ENCODE assay signal across 13 cellular contexts in genomic region chr9:92650839-92651621, GRCh38. TPM values are rescaled to one million over a fixed set of nuclear protein-coding genes. Genes with fewer than 3 reads are reported as not detected.
A peak's percentile ranks its signal among the peaks of the same experiment; 100 is the strongest.
DNase-seq lines count a peak whose midpoint lies in the region; ATAC-seq and TF ChIP-seq lines count a peak whose summit lies in the region.
"Had no signal": no experiment of that assay in that cellular context is flagged by ENCODE, and none has a peak within 500 bp of the region (broad histone marks: within the 10 kb centered on the region; RNA-seq: fewer than 3 reads in every experiment).

No MANE protein-coding gene starts in this region.

- H4K8ac ChIP-seq in mesenchymal stem cell (ENCODE audit: low read length): no peak overlapping the region

- intact Hi-C loops in activated CD8-positive, alpha-beta T cell treated with anti-CD3 and anti-CD28 coated beads for 36 hours (cut with micrococcal nuclease): no loop called here
- intact Hi-C loops in transverse colon (cut with DNase I; ENCODE audit: low total_unique reads) (no loop called here), thyroid gland (cut with DNase I) (no loop called here)

- no peak overlapping the region for H3K14ac ChIP-seq in mesenchymal stem cell (ENCODE audit: low read length in 2 of 2)

- H2BK15ac ChIP-seq in mesenchymal stem cell (ENCODE audit: low read depth, poor library complexity, severe bottlenecking): no peak overlapping the region

- no peak overlapping the region for H3K4me3 ChIP-seq in fibroblast of mammary gland (ENCODE audit: control insufficient read depth, low read depth, low read length)
- peak overlapping the region in 1 of 2 experiments; percentile 57 for H3K4me3 ChIP-seq in mesenchymal stem cell (ENCODE audit: insufficient read depth in 1 of 2, low read depth in 1 of 2, low read length in 2 of 2)
- no peak overlapping the region for H3K4me3 ChIP-seq in transverse colon
- H3K4me3 ChIP-seq in thyroid gland (replicated peaks in 1 of 3): no peak overlapping the region

- peaks cover 45% of the 10 kb centered on the region for H3K79me1 ChIP-seq in mesenchymal stem cell (replicated peaks; ENCODE audit: low read length, poor library complexity, severe bottlenecking)

- no peak overlapping the region for H3K4me3 Mint-ChIP-seq in activated CD8-positive, alpha-beta T cell treated with anti-CD3 and anti-CD28 coated beads, Interleukin-2, amount 10 ng/mL, durations not matched to agents 7 days and 5 days
- no peak overlapping the region for H3K4me3 Mint-ChIP-seq in activated CD8-positive, alpha-beta T cell treated with anti-CD3 and anti-CD28 coated beads for 36 hours
- H3K4me3 Mint-ChIP-seq: activated CD4-positive, alpha-beta memory T cell treated with anti-CD3 and anti-CD28 coated beads, Interleukin-2, amount 10 ng/mL, durations not matched to agents 7 days and 5 days had no signal

- H3K4me1 Mint-ChIP-seq in activated CD8-positive, alpha-beta T cell treated with anti-CD3 and anti-CD28 coated beads, Interleukin-2, amount 10 ng/mL, durations not matched to agents 7 days and 5 days (ENCODE audit: low read depth): peaks cover 6% of the 10 kb centered on the region
- peaks cover 3% of the 10 kb centered on the region for H3K4me1 Mint-ChIP-seq in activated CD8-positive, alpha-beta T cell treated with anti-CD3 and anti-CD28 coated beads for 36 hours (ENCODE audit: low read depth)

- H3K4ac ChIP-seq in mesenchymal stem cell (ENCODE audit: low read depth in 1 of 2, low read length in 2 of 2): no peak overlapping the region

- H3K27me3 ChIP-seq in mesenchymal stem cell (ENCODE audit: control insufficient read depth in 1 of 2, insufficient read depth in 1 of 2, low read length in 2 of 2) (no peaks in the 10 kb centered on the region), transverse colon (no peaks in the 10 kb centered on the region), thyroid gland (no peaks in the 10 kb centered on the region)

- H2AK5ac ChIP-seq in mesenchymal stem cell (ENCODE audit: low read length, severe bottlenecking): no peak overlapping the region

- CTCF ChIA-PET in activated CD8-positive, alpha-beta T cell treated with anti-CD3 and anti-CD28 coated beads, Interleukin-2, amount 10 ng/mL, durations not matched to agents 7 days and 5 days (lab: Charles Lee): interaction anchor here (1.1 kb wide), 1 partner anchor 140 kb away, joined by 3 read pairs; no protein-coding TSS in a partner anchor
- CTCF ChIA-PET in activated CD8-positive, alpha-beta T cell treated with anti-CD3 and anti-CD28 coated beads for 36 hours (lab: Charles Lee): no interaction called here

- H3K27me3 Mint-ChIP-seq in activated CD8-positive, alpha-beta T cell treated with anti-CD3 and anti-CD28 coated beads, Interleukin-2, amount 10 ng/mL, durations not matched to agents 7 days and 5 days (ENCODE audit: low read depth): no peaks in the 10 kb centered on the region
- H3K27me3 Mint-ChIP-seq in activated CD8-positive, alpha-beta T cell treated with anti-CD3 and anti-CD28 coated beads for 36 hours: no peaks in the 10 kb centered on the region
- H3K27me3 Mint-ChIP-seq: activated CD4-positive, alpha-beta memory T cell treated with anti-CD3 and anti-CD28 coated beads, Interleukin-2, amount 10 ng/mL, durations not matched to agents 7 days and 5 days had no signal

- 63% methylated on average over 9 of the region's 10 CpGs for WGBS in mesenchymal stem cell
- WGBS in transverse colon (ENCODE audit: low coverage in 1 of 2), 2 donors: 73 to 78% methylated on average over 4 to 10 of the region's 10 CpGs
- WGBS in thyroid gland, 2 donors: 79 to 80% methylated on average over 9 to 10 of the region's 10 CpGs

- H3K4me1 ChIP-seq in mesenchymal stem cell (ENCODE audit: control insufficient read depth, insufficient read depth, low read depth, low read length) (peaks cover 17% of the 10 kb centered on the region), transverse colon (peaks cover 0 to 8% (median 2%) of the 10 kb centered on the region in 4 donors), thyroid gland (no peaks in the 10 kb centered on the region)

- H2AFZ ChIP-seq in mesenchymal stem cell (ENCODE audit: low read depth, low read length): no peak overlapping the region

- H3K27ac ChIP-seq in mesenchymal stem cell (ENCODE audit: low read length, poor library complexity, severe bottlenecking) (no peak overlapping the region), transverse colon (peak overlapping the region; percentile 29 to 80 (median 58)), thyroid gland (no peak overlapping the region)

- TF ChIP-seq EP300 in transverse colon (IDR thresholded peaks at IDR 0.05; ENCODE audit: low read depth): no peak

- H3K36me3 ChIP-seq in mesenchymal stem cell (ENCODE audit: control insufficient read depth in 1 of 2, insufficient read depth in 2 of 2, low read depth in 1 of 2, low read length in 2 of 2) (peaks cover 46 to 67% of the 10 kb centered on the region in 2 experiments), transverse colon (peaks cover 0 to 21% (median 5%) of the 10 kb centered on the region in 4 donors), thyroid gland (peaks cover 20 to 23% of the 10 kb centered on the region in 2 donors)

- peaks cover 40% of the 10 kb centered on the region for H3K36me3 Mint-ChIP-seq in activated CD8-positive, alpha-beta T cell treated with anti-CD3 and anti-CD28 coated beads, Interleukin-2, amount 10 ng/mL, durations not matched to agents 7 days and 5 days (ENCODE audit: low read depth)
- H3K36me3 Mint-ChIP-seq in activated CD8-positive, alpha-beta T cell treated with anti-CD3 and anti-CD28 coated beads for 36 hours (ENCODE audit: low read depth): peaks cover 43% of the 10 kb centered on the region

- TF ChIP-seq CTCF in activated CD8-positive, alpha-beta T cell treated with anti-CD3 and anti-CD28 coated beads for 36 hours (IDR thresholded peaks at IDR 0.05): no peak
- no peak for TF ChIP-seq CTCF in fibroblast of mammary gland (conservative IDR thresholded peaks at IDR 0.05; ENCODE audit: control insufficient read depth, insufficient read depth, low read depth, low read length)
- TF ChIP-seq CTCF in transverse colon (IDR thresholded peaks at IDR 0.05): no peak
- TF ChIP-seq CTCF in thyroid gland (IDR thresholded peaks at IDR 0.05): no peak

- H2BK5ac ChIP-seq in mesenchymal stem cell (ENCODE audit: low read depth, low read length, poor library complexity, severe bottlenecking): no peak overlapping the region

- H3K9me3 ChIP-seq in mesenchymal stem cell (ENCODE audit: control insufficient read depth, low read length) (no peaks in the 10 kb centered on the region), transverse colon (no peaks in the 10 kb centered on the region), thyroid gland (no peaks in the 10 kb centered on the region)

- H4K91ac ChIP-seq in mesenchymal stem cell (ENCODE audit: low read length): no peak overlapping the region

- no peak overlapping the region for H3K4me2 ChIP-seq in mesenchymal stem cell (ENCODE audit: low read length, poor library complexity, severe bottlenecking)

- in situ Hi-C loops in transverse colon (cut with MboI; ENCODE audit: low pct_ligation_motif_present in 1 of 4, low pct_unique_long_range_greater_than_20kb in 1 of 4, low sequenced_read_pairs in 3 of 4): no loop called here

- no peak for DNase-seq in activated CD8-positive, alpha-beta T cell treated with anti-CD3 and anti-CD28 coated beads, Interleukin-2, amount 10 ng/mL, durations not matched to agents 7 days and 5 days
- no peak for DNase-seq in activated CD8-positive, alpha-beta T cell treated with anti-CD3 and anti-CD28 coated beads for 36 hours
- DNase-seq in fibroblast of mammary gland (ENCODE audit: low read depth) (peak; percentile 74), mesenchymal stem cell (peak; percentile 59), transverse colon (peak; percentile 25), thyroid gland (no peak), NCI-H510A (lab: John Stamatoyannopoulos, UW) (no peak), NCI-H1436 (lab: John Stamatoyannopoulos, UW) (no peak)
- DNase-seq: activated CD4-positive, alpha-beta memory T cell treated with anti-CD3 and anti-CD28 coated beads, Interleukin-2, amount 10 ng/mL, durations not matched to agents 7 days and 5 days; DMS79; erythroblast; NCI-H1417 had no signal

- no peaks in the 10 kb centered on the region for H3K9me3 Mint-ChIP-seq in activated CD8-positive, alpha-beta T cell treated with anti-CD3 and anti-CD28 coated beads, Interleukin-2, amount 10 ng/mL, durations not matched to agents 7 days and 5 days (ENCODE audit: insufficient read depth)
- no peaks in the 10 kb centered on the region for H3K9me3 Mint-ChIP-seq in activated CD8-positive, alpha-beta T cell treated with anti-CD3 and anti-CD28 coated beads for 36 hours
- H3K9me3 Mint-ChIP-seq: activated CD4-positive, alpha-beta memory T cell treated with anti-CD3 and anti-CD28 coated beads, Interleukin-2, amount 10 ng/mL, durations not matched to agents 7 days and 5 days had no signal

- no peak for TF ChIP-seq POLR2A in transverse colon (IDR thresholded peaks at IDR 0.05)
- TF ChIP-seq POLR2A in thyroid gland (IDR thresholded peaks at IDR 0.05): no peak

- H3K18ac ChIP-seq in mesenchymal stem cell (ENCODE audit: low read depth in 1 of 2, low read length in 2 of 2): no peak overlapping the region

- no peak for ATAC-seq in activated CD8-positive, alpha-beta T cell treated with anti-CD3 and anti-CD28 coated beads, Interleukin-2, amount 10 ng/mL, durations not matched to agents 7 days and 5 days
- ATAC-seq in activated CD8-positive, alpha-beta T cell treated with anti-CD3 and anti-CD28 coated beads for 36 hours: no peak
- ATAC-seq: left colon had no signal

- POLR2A ChIA-PET in activated CD8-positive, alpha-beta T cell treated with anti-CD3 and anti-CD28 coated beads, Interleukin-2, amount 10 ng/mL, durations not matched to agents 7 days and 5 days (lab: Charles Lee): no interaction called here
- POLR2A ChIA-PET in activated CD8-positive, alpha-beta T cell treated with anti-CD3 and anti-CD28 coated beads for 36 hours (lab: Charles Lee): no interaction called here

- no peak overlapping the region for H3K23ac ChIP-seq in mesenchymal stem cell (ENCODE audit: low read length in 2 of 2)

- no peak overlapping the region for H2BK120ac ChIP-seq in mesenchymal stem cell (ENCODE audit: low read depth, low read length)

- H2BK12ac ChIP-seq in mesenchymal stem cell (ENCODE audit: low read length in 2 of 2): no peak overlapping the region

- H3K9ac ChIP-seq in mesenchymal stem cell (ENCODE audit: low read length): peak overlapping the region; percentile 49

- peak overlapping the region; percentile 11 for H3K27ac Mint-ChIP-seq in activated CD8-positive, alpha-beta T cell treated with anti-CD3 and anti-CD28 coated beads, Interleukin-2, amount 10 ng/mL, durations not matched to agents 7 days and 5 days
- no peak overlapping the region for H3K27ac Mint-ChIP-seq in activated CD8-positive, alpha-beta T cell treated with anti-CD3 and anti-CD28 coated beads for 36 hours
- H3K27ac Mint-ChIP-seq: activated CD4-positive, alpha-beta memory T cell treated with anti-CD3 and anti-CD28 coated beads, Interleukin-2, amount 10 ng/mL, durations not matched to agents 7 days and 5 days had no signal

RNA-seq across cellular contexts. Expression of gene IPPK, which starts 18.9 kb away (rescaled TPM):
- total RNA-seq in activated CD8-positive, alpha-beta T cell treated with anti-CD3 and anti-CD28 coated beads, Interleukin-2, amount 10 ng/mL, durations not matched to agents 7 days and 5 days: 1 to 10 TPM; 8.7 to 9.7 TPM
- total RNA-seq in activated CD8-positive, alpha-beta T cell treated with anti-CD3 and anti-CD28 coated beads for 36 hours: 10 to 100 TPM; 12.5 to 15.8 TPM
- 4.5 TPM for polyA plus RNA-seq in mesenchymal stem cell (2013, experiment 1 of 2)
- polyA plus RNA-seq in mesenchymal stem cell (2013, experiment 2 of 2): 4.7 TPM
- total RNA-seq in transverse colon (10 to 100 TPM in 2 of 4 donors, 1 to 10 TPM in 2; 6.2 to 12.2 (median 10.1) TPM), thyroid gland (10 to 100 TPM in 2 of 4 donors, 1 to 10 TPM in 2; 6.3 to 12.2 (median 10.2) TPM)

Comparison
In these comparisons a context has a peak if more than half of its experiments do, and no peak if none do; other contexts are left out.
1. DNase-seq: peak in fibroblast of mammary gland (single experiment), mesenchymal stem cell (single experiment) and transverse colon (single experiment); none in activated CD8-positive, alpha-beta T cell treated with anti-CD3 and anti-CD28 coated beads, Interleukin-2, amount 10 ng/mL, durations not matched to agents 7 days and 5 days (single experiment), activated CD8-positive, alpha-beta T cell treated with anti-CD3 and anti-CD28 coated beads for 36 hours (single experiment), thyroid gland (0 of 2), NCI-H510A (single experiment) and NCI-H1436 (single experiment).
2. H3K27ac ChIP-seq: peak in transverse colon (4 of 4); none in mesenchymal stem cell (single experiment) and thyroid gland (0 of 3).